ENCODE assay signal across 27 cellular contexts in the genomic region with DNA sequence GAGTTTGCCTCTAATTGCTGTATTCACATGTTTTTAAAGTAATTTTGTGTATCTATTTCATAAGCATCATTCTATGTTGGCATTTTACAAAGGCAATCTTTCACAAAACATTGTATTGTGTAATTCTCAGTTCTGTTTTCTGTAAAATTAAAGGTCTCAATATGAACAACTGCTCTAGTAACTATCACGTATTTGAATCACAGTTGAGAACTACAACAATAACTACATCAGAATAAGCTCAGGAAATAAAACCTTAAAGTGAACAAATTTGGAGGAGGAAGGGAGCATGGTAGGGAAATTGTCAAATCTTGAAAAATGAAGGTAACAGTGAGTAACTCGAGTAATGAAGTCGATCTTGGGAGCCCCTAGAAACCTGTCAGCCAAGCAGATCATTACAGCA. TPM values are rescaled to one million over a fixed set of nuclear protein-coding genes. Genes with fewer than 3 reads are reported as not detected.
DNase-seq lines count a peak whose midpoint lies in the region; ATAC-seq, FAIRE-seq and TF ChIP-seq lines count a peak whose summit lies in the region.
"Had no signal": no experiment of that assay in that cellular context is flagged by ENCODE, and none has a peak within 500 bp of the region (broad histone marks: within the 10 kb centered on the region; RNA-seq: fewer than 3 reads in every experiment).

No MANE protein-coding gene starts in this region.

- no peaks in the 10 kb centered on the region for H4K20me1 ChIP-seq in OCI-LY3 (ENCODE audit: insufficient read depth, low read length)
- H4K20me1 ChIP-seq: BLaER1 treated with 17β-estradiol and CSF1 and Interleukin-3, amounts not matched to agents 10 nM and 100 nM had no signal

- H3K27me3 ChIP-seq in OCI-LY3 (ENCODE audit: low read depth, low read length): no peaks in the 10 kb centered on the region
- H3K27me3 ChIP-seq: BLaER1 treated with 17β-estradiol and CSF1 and Interleukin-3, amounts not matched to agents 10 nM and 100 nM; SJSA1 had no signal

- TF ChIP-seq CTCF in OCI-LY3 (IDR thresholded peaks at IDR 0.05; ENCODE audit: low read depth, low read length): no peak

- peak; percentile 70 for FAIRE-seq in GM12892 (lab: Jason Lieb, UNC)
- FAIRE-seq: A549, HTR-8/SVneo had no signal

- no peak overlapping the region for H2AFZ ChIP-seq in OCI-LY3 (ENCODE audit: low read depth, low read length)
- H2AFZ ChIP-seq: GM23248 had no signal

- in situ Hi-C loops in KBM-7 (cut with MboI; ENCODE audit: low pct_unique_long_range_greater_than_20kb, low sequenced_read_pairs): no loop called here

- ATAC-seq in GM18868 (IDR thresholded peaks at IDR 0.05; ENCODE audit: unreplicated experiment) (peak; percentile 49), HG03025 (IDR thresholded peaks at IDR 0.05; ENCODE audit: low FRiP score, unreplicated experiment) (no peak)
- ATAC-seq: A549 had no signal

- peak overlapping the region; percentile 71 for H3K4me3 ChIP-seq in OCI-LY3 (ENCODE audit: low read length)
- H3K4me3 ChIP-seq: A549; BLaER1 treated with 17β-estradiol and CSF1 and Interleukin-3, amounts not matched to agents 10 nM and 100 nM; GM23248; PC-9; SJSA1 had no signal

- H3K27ac ChIP-seq in OCI-LY3 (ENCODE audit: low read length): peak overlapping the region; percentile 15; the same call in 1 of the 2 replicates
- H3K27ac ChIP-seq: A549; BLaER1 treated with 17β-estradiol and CSF1 and Interleukin-3, amounts not matched to agents 10 nM and 100 nM; GM23248; KMS-11; PC-9; SJSA1 had no signal

- peak overlapping the region; percentile 89 for H3K4me2 ChIP-seq in OCI-LY3 (ENCODE audit: low read length)
- H3K4me2 ChIP-seq: A549; BLaER1 treated with 17β-estradiol and CSF1 and Interleukin-3, amounts not matched to agents 10 nM and 100 nM; KMS-11; PC-9 had no signal

- H3K36me3 ChIP-seq in OCI-LY3 (replicated peaks; ENCODE audit: low read depth, low read length): no peaks in the 10 kb centered on the region
- H3K36me3 ChIP-seq: BLaER1 treated with 17β-estradiol and CSF1 and Interleukin-3, amounts not matched to agents 10 nM and 100 nM; SJSA1 had no signal

- no peaks in the 10 kb centered on the region for H3K79me2 ChIP-seq in OCI-LY3 (ENCODE audit: low read length)

- H3K9me3 ChIP-seq in OCI-LY3 (ENCODE audit: insufficient read depth, low read length): no peaks in the 10 kb centered on the region
- H3K9me3 ChIP-seq: A549; BLaER1 treated with 17β-estradiol and CSF1 and Interleukin-3, amounts not matched to agents 10 nM and 100 nM; SJSA1 had no signal

- TF ChIP-seq POLR2A in GM12892 (IDR thresholded peaks at IDR 0.05; ENCODE audit: low read depth, low read length): no peak

- DNase-seq in GM12892 (ENCODE audit: insufficient read length) (no peak), cerebellar cortex (ENCODE audit: low spot score) (peak; percentile 7), KBM-7 (no peak), mucosa of gallbladder (ENCODE audit: low spot score) (no peak)
- DNase-seq: AML-193; CD4-positive, alpha-beta T cell; GM23248; H7; MM.1S; NCI-H1092; NCI-H1417 treated with DMSO at 0.1 percent for 48 hours; NCI-H1694 treated with DMSO at 0.1 percent for 48 hours; NCI-H2081; NCI-H226; NCI-H510A; NCI-H69; PC-9; Right ventricle myocardium superior; T-helper 1 cell had no signal

- H3K4me1 ChIP-seq in OCI-LY3 (ENCODE audit: low read length): peaks cover 31% of the 10 kb centered on the region
- H3K4me1 ChIP-seq: A549; BLaER1 treated with 17β-estradiol and CSF1 and Interleukin-3, amounts not matched to agents 10 nM and 100 nM; SJSA1 had no signal

- peak overlapping the region; percentile 28; the same call in 1 of the 2 replicates for H3K9ac ChIP-seq in OCI-LY3 (ENCODE audit: low read length)
- H3K9ac ChIP-seq: BLaER1 treated with 17β-estradiol and CSF1 and Interleukin-3, amounts not matched to agents 10 nM and 100 nM; GM23248; KMS-11 had no signal

RNA-seq across cellular contexts. Expression of a gene that starts 22.5 kb away (rescaled TPM):
- 34.9 TPM for polyA plus RNA-seq in GM12892 (2012; ENCODE audit: missing spikeins)
- total RNA-seq in mucosa of gallbladder: 5.0 TPM
- total RNA-seq: PC-9 had no signal
- polyA plus RNA-seq: A549 had no signal
